Comparison of ENCODE assay signal across 13 cellular contexts in genomic region chr15:39179980-39180379, GRCh38.
"Had no signal": no experiment of that assay in that cellular context is flagged by ENCODE, and none has a peak within 500 bp of the region (broad histone marks: within the 10 kb centered on the region; RNA-seq: fewer than 3 reads in every experiment).

No MANE protein-coding gene starts in this region.

- H3K9me3 ChIP-seq: gastroesophageal sphincter, heart right ventricle, left lung, right atrium auricular region had no signal

- H3K4me3 Mint-ChIP-seq: activated naive CD4-positive, alpha-beta T cell treated with anti-CD3 and anti-CD28 coated beads for 36 hours; activated naive CD8-positive, alpha-beta T cell treated with anti-CD3 and anti-CD28 coated beads, Interleukin-2, amount 50 U/mL, for 24 hours; naive thymus-derived CD8-positive, alpha-beta T cell; stimulated activated naive CD8-positive, alpha-beta T cell treated with anti-CD3 and anti-CD28 coated beads, Interleukin-15, Interleukin-2, amounts not matched to agents 100 ng/mL and 50 ng/mL, for 24 hours had no signal

- H3K4me3 ChIP-seq: gastroesophageal sphincter, heart right ventricle, left lung, right atrium auricular region, SK-N-MC had no signal

- H3K4me1 ChIP-seq: right atrium auricular region had no signal

- H3K36me3 Mint-ChIP-seq: naive thymus-derived CD8-positive, alpha-beta T cell had no signal

- H3K9me3 Mint-ChIP-seq: activated naive CD4-positive, alpha-beta T cell treated with anti-CD3 and anti-CD28 coated beads for 36 hours; activated naive CD8-positive, alpha-beta T cell treated with anti-CD3 and anti-CD28 coated beads, Interleukin-2, amount 50 U/mL, for 24 hours; activated T-helper 2 cell treated with anti-CD3 and anti-CD28 coated beads, Interferon-gamma antibody, Interleukin-2, Interleukin-4, amounts not matched to agents 10 μg/mL and 5 μg/mL and 100 μg/mL, durations not matched to agents 14 hours and 24 hours and 36 hours; naive thymus-derived CD8-positive, alpha-beta T cell; stimulated activated naive CD8-positive, alpha-beta T cell treated with anti-CD3 and anti-CD28 coated beads, Interleukin-15, Interleukin-2, amounts not matched to agents 100 ng/mL and 50 ng/mL, for 24 hours had no signal

- H3K27me3 ChIP-seq: gastroesophageal sphincter, heart right ventricle, left lung, right atrium auricular region had no signal

- H3K4me1 Mint-ChIP-seq: activated naive CD8-positive, alpha-beta T cell treated with anti-CD3 and anti-CD28 coated beads, Interleukin-2, amount 50 U/mL, for 24 hours; naive thymus-derived CD8-positive, alpha-beta T cell had no signal

- H3K36me3 ChIP-seq: gastroesophageal sphincter, heart right ventricle, left lung, right atrium auricular region, WERI-Rb-1 had no signal

- DNase-seq: activated CD4-positive, alpha-beta T cell treated with anti-CD3 and anti-CD28 coated beads, Interleukin-2, amount 50 U/mL, for 48 hours; activated naive CD4-positive, alpha-beta T cell treated with anti-CD3 and anti-CD28 coated beads for 36 hours; activated naive CD8-positive, alpha-beta T cell treated with anti-CD3 and anti-CD28 coated beads, Interleukin-2, amount 50 U/mL, for 24 hours; heart right ventricle; islet precursor cell; left lung; naive thymus-derived CD8-positive, alpha-beta T cell; WERI-Rb-1 had no signal

- H3K27ac ChIP-seq: gastroesophageal sphincter, left lung, right atrium auricular region, SK-N-MC, WERI-Rb-1 had no signal

- H3K27ac Mint-ChIP-seq: activated naive CD4-positive, alpha-beta T cell treated with anti-CD3 and anti-CD28 coated beads for 36 hours; activated naive CD8-positive, alpha-beta T cell treated with anti-CD3 and anti-CD28 coated beads, Interleukin-2, amount 50 U/mL, for 24 hours; activated T-helper 2 cell treated with anti-CD3 and anti-CD28 coated beads, Interferon-gamma antibody, Interleukin-2, Interleukin-4, amounts not matched to agents 10 μg/mL and 5 μg/mL and 100 μg/mL, durations not matched to agents 14 hours and 24 hours and 36 hours; naive thymus-derived CD8-positive, alpha-beta T cell; stimulated activated naive CD8-positive, alpha-beta T cell treated with anti-CD3 and anti-CD28 coated beads, Interleukin-15, Interleukin-2, amounts not matched to agents 100 ng/mL and 50 ng/mL, for 24 hours had no signal
